In the genomic region with DNA sequence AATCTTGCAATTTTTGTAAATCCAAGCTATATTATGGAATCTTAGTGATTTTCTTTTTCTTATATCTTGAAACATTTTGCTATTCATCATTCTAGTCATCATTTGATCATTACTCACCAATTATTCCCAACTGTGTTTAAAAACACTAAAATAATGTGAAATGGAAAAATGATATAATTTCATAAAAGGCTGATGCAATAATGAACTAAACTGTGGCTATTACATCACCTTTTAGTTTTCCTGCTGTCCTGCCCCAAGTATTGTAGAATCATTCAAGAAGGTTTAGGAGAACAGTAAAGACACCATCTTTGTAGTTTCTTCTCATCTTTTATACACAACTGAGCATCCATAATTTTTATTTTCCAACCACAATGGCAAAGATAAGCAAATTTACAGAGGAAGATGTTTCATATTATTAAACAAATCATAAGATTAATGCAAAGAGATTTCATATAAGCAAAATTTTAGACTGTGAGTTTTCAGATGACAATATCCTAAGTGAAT, we compare ENCODE assay signal across 22 cellular contexts.
A peak's percentile ranks its signal among the peaks of the same experiment; 100 is the strongest.
DNase-seq lines count a peak whose midpoint lies in the region; ATAC-seq, FAIRE-seq and TF ChIP-seq lines count a peak whose summit lies in the region.
"Had no signal": no experiment of that assay in that cellular context is flagged by ENCODE, and none has a peak within 500 bp of the region (broad histone marks: within the 10 kb centered on the region; RNA-seq: fewer than 3 reads in every experiment).

No MANE protein-coding gene starts in this region.

- H3K9me3 Mint-ChIP-seq in mesothelial cell of epicardium: no peaks in the 10 kb centered on the region
- H3K9me3 Mint-ChIP-seq: CD8-positive, alpha-beta T cell had no signal

- no peak overlapping the region for H3K9ac ChIP-seq in HepG2 (ENCODE audit: insufficient read depth, low read depth, low read length)
- H3K9ac ChIP-seq in IMR-90 (ENCODE audit: low read depth, low read length): no peak overlapping the region
- H3K9ac ChIP-seq in K562 (ENCODE audit: insufficient read depth in 1 of 2, low read depth in 2 of 2, low read length in 2 of 2): no peak overlapping the region
- no peak overlapping the region for H3K9ac ChIP-seq in parathyroid adenoma
- no peak overlapping the region for H3K9ac ChIP-seq in Karpas-422 (ENCODE audit: low read length)
- H3K9ac ChIP-seq: BLaER1 had no signal

- H3K36me3 ChIP-seq in HepG2 (replicated peaks in 1 of 2; ENCODE audit: control insufficient read depth in 1 of 2, insufficient read depth in 2 of 2, low read length in 2 of 2) (no peaks in the 10 kb centered on the region), right lobe of liver (no peaks in the 10 kb centered on the region), IMR-90 (ENCODE audit: control insufficient read depth, insufficient read depth, low read length) (no peaks in the 10 kb centered on the region), K562 (ENCODE audit: control insufficient read depth, insufficient read depth, low read length) (no peaks in the 10 kb centered on the region), parathyroid adenoma (ENCODE audit: control insufficient read depth, insufficient read depth, low read length) (no peaks in the 10 kb centered on the region), Karpas-422 (ENCODE audit: insufficient read depth, low read length) (no peaks in the 10 kb centered on the region)
- H3K36me3 ChIP-seq: BLaER1 had no signal

- H3K23ac ChIP-seq in IMR-90 (ENCODE audit: low read depth, low read length): no peak overlapping the region

- H3K27me3 Mint-ChIP-seq in mesothelial cell of epicardium (ENCODE audit: low read depth): no peaks in the 10 kb centered on the region

- H4K20me1 ChIP-seq in HepG2 (ENCODE audit: insufficient read depth, low read length): no peaks in the 10 kb centered on the region
- no peaks in the 10 kb centered on the region for H4K20me1 ChIP-seq in IMR-90 (ENCODE audit: insufficient read depth, low read length)
- H4K20me1 ChIP-seq in K562 (replicated peaks; ENCODE audit: control insufficient read depth, insufficient read depth, low read length): no peaks in the 10 kb centered on the region
- no peaks in the 10 kb centered on the region for H4K20me1 ChIP-seq in Karpas-422 (ENCODE audit: insufficient read depth, low read depth, low read length)
- H4K20me1 ChIP-seq: BLaER1 had no signal

- in situ Hi-C loops in HepG2 (cut with HindIII; ENCODE audit: extremely low pct_ligation_motif_present, low pct_unique_long_range_greater_than_20kb) (no loop called here), IMR-90 (cut with MboI; ENCODE audit: low sequenced_read_pairs) (no loop called here), K562 (cut with MboI) (no loop called here)

- no peak overlapping the region for H3K4me2 ChIP-seq in HepG2 (ENCODE audit: low read depth, low read length)
- no peak overlapping the region for H3K4me2 ChIP-seq in IMR-90 (ENCODE audit: low read depth, low read length)
- no peak overlapping the region for H3K4me2 ChIP-seq in K562 (ENCODE audit: insufficient read depth, low read length)
- no peak overlapping the region for H3K4me2 ChIP-seq in parathyroid adenoma (ENCODE audit: low read length)
- H3K4me2 ChIP-seq in Karpas-422 (ENCODE audit: low read depth, low read length, poor library complexity, severe bottlenecking): no peak overlapping the region
- H3K4me2 ChIP-seq: BLaER1 had no signal

- no peak overlapping the region for H3K56ac ChIP-seq in IMR-90 (ENCODE audit: extremely low read depth, insufficient read depth, low read length)

- intact Hi-C loops in HepG2 (cut with micrococcal nuclease; ENCODE audit: unreplicated experiment): no loop called here
- intact Hi-C loops in right lobe of liver (cut with DNase I): no loop called here
- intact Hi-C loops in IMR-90 (cut with micrococcal nuclease): loop anchor here (10.0 kb wide), 1 partner anchor 178 kb away; no protein-coding TSS in a partner anchor
- intact Hi-C loops in K562 (cut with micrococcal nuclease): loop anchor here (10.0 kb wide), 1 partner anchor 188 kb away; no protein-coding TSS in a partner anchor

- no peak for TF ChIP-seq POLR2A in HepG2 (IDR thresholded peaks at IDR 0.05; ENCODE audit: insufficient read depth in 1 of 2, low read depth in 2 of 2, low read length in 2 of 2)
- no peak for TF ChIP-seq POLR2A in right lobe of liver (IDR thresholded peaks at IDR 0.05)
- no peak for TF ChIP-seq POLR2A in IMR-90 (IDR thresholded peaks at IDR 0.05; ENCODE audit: low read depth, low read length)
- TF ChIP-seq POLR2A in K562 (conservative IDR thresholded peaks at IDR 0.05): no peak

- H3K9me1 ChIP-seq in IMR-90 (ENCODE audit: insufficient read depth, low read length) (no peaks in the 10 kb centered on the region), K562 (ENCODE audit: control insufficient read depth, insufficient read depth, low read length) (no peaks in the 10 kb centered on the region)

- H3K27ac ChIP-seq in HepG2 (ENCODE audit: extremely low read length, insufficient read depth, low read length): no peak overlapping the region
- H3K27ac ChIP-seq in right lobe of liver: no peak overlapping the region
- H3K27ac ChIP-seq in IMR-90 (ENCODE audit: insufficient read depth, low read length): no peak overlapping the region
- no peak overlapping the region for H3K27ac ChIP-seq in K562 (ENCODE audit: extremely low read depth, low read depth, low read length)
- peak overlapping the region; percentile 97 for H3K27ac ChIP-seq in parathyroid adenoma
- no peak overlapping the region for H3K27ac ChIP-seq in Karpas-422 (ENCODE audit: low read length)
- H3K27ac ChIP-seq: 22Rv1, BLaER1, C4-2B had no signal

- no peak overlapping the region for H3K4ac ChIP-seq in IMR-90 (ENCODE audit: low read depth, low read length)

- no peak overlapping the region for H2AK5ac ChIP-seq in IMR-90 (ENCODE audit: low read depth, low read length)

- no peak overlapping the region for H2BK120ac ChIP-seq in IMR-90 (ENCODE audit: low read depth, low read length)

- H2AFZ ChIP-seq in HepG2 (ENCODE audit: low read length) (no peak overlapping the region), IMR-90 (replicated peaks; ENCODE audit: low read length, poor library complexity) (no peak overlapping the region), K562 (ENCODE audit: low read depth, low read length) (no peak overlapping the region), parathyroid adenoma (no peak overlapping the region), Karpas-422 (ENCODE audit: low read length) (no peak overlapping the region)

- H3K4me3 ChIP-seq in HepG2 (replicated peaks in 1 of 3; ENCODE audit: insufficient read depth in 1 of 3, low read depth in 2 of 3, low read length in 3 of 3) (no peak overlapping the region), right lobe of liver (no peak overlapping the region), IMR-90 (ENCODE audit: insufficient read depth, low read depth, low read length) (no peak overlapping the region), K562 (no peak overlapping the region), parathyroid adenoma (ENCODE audit: low read depth, low read length) (no peak overlapping the region), Karpas-422 (ENCODE audit: low read length) (no peak overlapping the region)
- H3K4me3 ChIP-seq: BLaER1 had no signal

- H3K36me3 Mint-ChIP-seq in mesothelial cell of epicardium: no peaks in the 10 kb centered on the region
- H3K36me3 Mint-ChIP-seq: CD4-positive, CD25-positive, alpha-beta regulatory T cell; CD8-positive, alpha-beta T cell had no signal

- H3K9me3 ChIP-seq in HepG2 (ENCODE audit: low read length) (no peaks in the 10 kb centered on the region), right lobe of liver (no peaks in the 10 kb centered on the region), IMR-90 (ENCODE audit: control insufficient read depth, insufficient read depth, low read length) (no peaks in the 10 kb centered on the region), K562 (replicated peaks; ENCODE audit: control insufficient read depth, insufficient read depth, low read depth, low read length) (no peaks in the 10 kb centered on the region), parathyroid adenoma (ENCODE audit: control insufficient read depth, low read length) (no peaks in the 10 kb centered on the region), Karpas-422 (ENCODE audit: low read length) (no peaks in the 10 kb centered on the region)
- H3K9me3 ChIP-seq: BLaER1, Caco-2 had no signal

- no peaks in the 10 kb centered on the region for H3K9me2 ChIP-seq in Karpas-422 (replicated peaks; ENCODE audit: insufficient read depth, low read length)

- H3K27ac Mint-ChIP-seq in mesothelial cell of epicardium: no peak overlapping the region
- H3K27ac Mint-ChIP-seq: B cell; CD4-positive, CD25-positive, alpha-beta regulatory T cell; CD8-positive, alpha-beta T cell; H9 had no signal

- H3K18ac ChIP-seq in IMR-90 (ENCODE audit: low read depth, low read length): no peak overlapping the region

- no peak overlapping the region for H2BK5ac ChIP-seq in IMR-90 (ENCODE audit: low read depth, low read length, poor library complexity, severe bottlenecking)

- DNase-seq in HepG2 (ENCODE audit: low spot score) (no peak), right lobe of liver (no peak), IMR-90 (no peak), K562 (ENCODE audit: extremely low read depth in 1 of 4, low spot score in 3 of 4) (no peak), Karpas-422 (no peak), mesothelial cell of epicardium (ENCODE audit: low spot score in 2 of 2, unreplicated experiment in 2 of 2) (no peak)
- no peak for DNase-seq in activated CD4-positive, alpha-beta T cell treated with anti-CD3 and anti-CD28 coated beads for 4 hours
- DNase-seq: Caco-2; CD4-positive, CD25-positive, alpha-beta regulatory T cell; CD8-positive, alpha-beta T cell; DMS153; DND-41; H9 had no signal

- H3K79me2 ChIP-seq in HepG2 (ENCODE audit: insufficient read depth, low read length) (no peaks in the 10 kb centered on the region), K562 (ENCODE audit: control insufficient read depth, insufficient read depth, low read length) (no peaks in the 10 kb centered on the region), parathyroid adenoma (no peaks in the 10 kb centered on the region), Karpas-422 (ENCODE audit: low read length) (no peaks in the 10 kb centered on the region)

- CTCF ChIA-PET in HepG2 (lab: Yijun Ruan, JAX; ENCODE audit: low intra/inter-chr PET ratio, low total read pairs) (no interaction called here), IMR-90 (lab: Yijun Ruan, JAX) (no interaction called here), K562 (lab: Yijun Ruan, JAX; ENCODE audit: low intra/inter-chr PET ratio) (no interaction called here)

- TF ChIP-seq CTCF in HepG2 (CRISPR knock-in tag; IDR thresholded peaks at IDR 0.05) (no peak), right lobe of liver (IDR thresholded peaks at IDR 0.05) (no peak), IMR-90 (conservative IDR thresholded peaks at IDR 0.05; ENCODE audit: low read depth, low read length) (no peak), K562 (IDR thresholded peaks at IDR 0.05 in 2 of 3, conservative IDR thresholded peaks at IDR 0.05 in 1 of 3; ENCODE audit: insufficient read depth in 2 of 3, low read depth in 1 of 3, low read length in 3 of 3) (no peak), parathyroid adenoma (IDR thresholded peaks at IDR 0.05) (no peak), mesothelial cell of epicardium (IDR thresholded peaks at IDR 0.05; ENCODE audit: unreplicated experiment) (no peak)

- POLR2A ChIA-PET in HepG2 (lab: Yijun Ruan, JAX): no interaction called here
- POLR2A ChIA-PET in IMR-90 (lab: Charles Lee; ENCODE audit: unreplicated experiment): no interaction called here
- POLR2A ChIA-PET in K562 (lab: Yijun Ruan, JAX): no interaction called here

- H2BK15ac ChIP-seq in IMR-90 (ENCODE audit: low read depth, low read length): no peak overlapping the region

- no peak overlapping the region for H4K5ac ChIP-seq in IMR-90 (ENCODE audit: low read depth, low read length)

- H2BK20ac ChIP-seq in IMR-90 (ENCODE audit: low read depth, low read length): no peak overlapping the region

- no peak overlapping the region for H2AK9ac ChIP-seq in IMR-90 (replicated peaks; ENCODE audit: low read depth, low read length, poor library complexity)

- H3K14ac ChIP-seq in IMR-90 (replicated peaks; ENCODE audit: low read depth, low read length): no peak overlapping the region

- no peak overlapping the region for H4K8ac ChIP-seq in IMR-90 (ENCODE audit: low read depth in 2 of 2, low read length in 2 of 2)

- H4K91ac ChIP-seq in IMR-90 (ENCODE audit: insufficient read depth, low read depth, low read length): no peak overlapping the region

- TF ChIP-seq RAD21 in HepG2 (CRISPR knock-in tag; IDR thresholded peaks at IDR 0.05) (no peak), IMR-90 (IDR thresholded peaks at IDR 0.05; ENCODE audit: low read length) (no peak), K562 (CRISPR knock-in tag; conservative IDR thresholded peaks at IDR 0.05 in 1 of 2, IDR thresholded peaks at IDR 0.05 in 1 of 2) (no peak)

- H3K79me1 ChIP-seq in IMR-90 (ENCODE audit: low read depth in 1 of 2, low read length in 2 of 2): no peaks in the 10 kb centered on the region

- dilution Hi-C loops in IMR-90 (cut with HindIII; ENCODE audit: low sequenced_read_pairs, unreplicated experiment): no loop called here

- H3K4me1 ChIP-seq in HepG2 (ENCODE audit: insufficient read depth, low read length) (no peaks in the 10 kb centered on the region), right lobe of liver (no peaks in the 10 kb centered on the region), IMR-90 (ENCODE audit: control insufficient read depth, insufficient read depth, low read length) (no peaks in the 10 kb centered on the region), K562 (replicated peaks in 1 of 2; ENCODE audit: control insufficient read depth in 2 of 2, insufficient read depth in 2 of 2, low read length in 2 of 2) (no peaks in the 10 kb centered on the region), parathyroid adenoma (peaks cover 69% of the 10 kb centered on the region), Karpas-422 (ENCODE audit: low read length) (no peaks in the 10 kb centered on the region)
- H3K4me1 ChIP-seq: Caco-2 had no signal

- no peak for ATAC-seq in HepG2
- ATAC-seq in right lobe of liver: no peak
- ATAC-seq in IMR-90 (ENCODE audit: low read depth): no peak
- ATAC-seq in K562: no peak
- ATAC-seq: CD8-positive, alpha-beta T cell had no signal

- BruUV-seq in HepG2 (replicated peaks; lab: Mats Ljungman, UMichigan) (no TSS peak), IMR-90 (replicated peaks; lab: Mats Ljungman, UMichigan) (no TSS peak), K562 (replicated peaks; lab: Mats Ljungman, UMichigan) (no TSS peak)

- H3K4me3 Mint-ChIP-seq in mesothelial cell of epicardium: no peak overlapping the region
- H3K4me3 Mint-ChIP-seq: B cell; CD4-positive, CD25-positive, alpha-beta regulatory T cell; CD8-positive, alpha-beta T cell; H9 had no signal

- H3K4me1 Mint-ChIP-seq in mesothelial cell of epicardium: peaks cover 12% of the 10 kb centered on the region
- H3K4me1 Mint-ChIP-seq: CD4-positive, CD25-positive, alpha-beta regulatory T cell had no signal

- TF ChIP-seq EP300 in HepG2 (IDR thresholded peaks at IDR 0.05; ENCODE audit: low read depth in 2 of 2, low read length in 2 of 2): no peak
- TF ChIP-seq EP300 in HepG2 (CRISPR knock-in tag; IDR thresholded peaks at IDR 0.05; ENCODE audit: borderline replicate concordance): no peak
- TF ChIP-seq EP300 in K562 (IDR thresholded peaks at IDR 0.05; ENCODE audit: low read length): no peak

- FAIRE-seq in HepG2 (lab: Jason Lieb, UNC) (no peak), K562 (lab: Jason Lieb, UNC) (no peak)
- FAIRE-seq: A204.1, G401.6, GM12892, H1 had no signal

- H3K27me3 ChIP-seq in HepG2 (ENCODE audit: control insufficient read depth in 1 of 2, insufficient read depth in 2 of 2, low read length in 2 of 2) (peaks cover 0 to 3% of the 10 kb centered on the region in 2 experiments; a peak in 2 of 5 replicates), right lobe of liver (no peaks in the 10 kb centered on the region), IMR-90 (ENCODE audit: control insufficient read depth, insufficient read depth, low read length) (no peaks in the 10 kb centered on the region), K562 (ENCODE audit: control insufficient read depth in 2 of 2, insufficient read depth in 2 of 2, low read length in 2 of 2) (peaks cover 0 to 15% of the 10 kb centered on the region in 2 experiments; a peak in 2 of 5 replicates), parathyroid adenoma (ENCODE audit: control insufficient read depth, insufficient read depth, low read length) (no peaks in the 10 kb centered on the region), Karpas-422 (ENCODE audit: low read length) (peaks cover 3% of the 10 kb centered on the region; the same call in 1 of the 2 replicates)
- H3K27me3 ChIP-seq: BLaER1 had no signal

Comparison
In these comparisons a context has a peak if more than half of its experiments do, and no peak if none do; other contexts are left out.
1. intact Hi-C loops: an anchor here in IMR-90 (10.0 kb wide) and K562 (10.0 kb wide); none called in HepG2 and right lobe of liver.